In the genomic region with DNA sequence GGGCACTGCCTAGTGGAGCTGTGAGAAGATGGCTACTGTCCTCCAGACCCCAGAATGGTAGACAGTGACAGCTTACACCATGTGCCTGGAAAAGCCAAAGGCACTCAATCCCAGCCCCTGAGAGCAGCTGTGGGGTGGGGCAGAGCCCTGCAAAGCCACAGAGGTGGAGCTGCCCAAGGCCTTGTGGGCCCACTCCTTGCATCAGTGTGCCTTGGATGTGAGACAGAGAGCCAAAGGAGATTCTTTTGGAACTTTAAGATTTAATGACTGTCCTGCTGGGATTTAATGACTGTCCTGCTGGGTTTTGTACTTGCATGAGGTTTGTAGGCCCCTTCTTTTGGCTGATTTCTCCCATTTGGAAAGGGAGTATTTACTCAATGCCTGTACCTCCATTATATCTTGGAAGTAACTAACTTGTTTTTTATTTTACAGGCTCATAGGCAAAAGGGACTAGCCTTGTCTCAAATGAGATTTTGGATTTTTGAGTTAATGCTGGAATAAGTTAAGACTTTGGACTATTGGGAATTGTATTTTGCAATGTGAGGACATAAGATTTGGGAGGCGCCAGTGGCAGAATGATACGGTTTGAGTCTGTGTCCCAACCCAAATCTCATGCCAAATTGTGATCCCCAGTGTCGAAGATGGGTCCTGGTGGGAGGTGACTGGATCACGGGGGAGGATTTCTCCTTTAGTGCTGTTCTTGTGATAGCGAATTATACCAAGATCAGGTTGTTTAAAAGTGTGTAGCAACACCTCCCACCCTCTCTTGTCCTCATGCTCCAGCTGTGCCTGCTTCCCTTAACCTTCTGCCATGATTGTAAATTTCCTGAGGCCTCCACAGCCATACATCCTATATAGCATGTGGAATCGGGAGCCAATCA, we compare ENCODE assay signal across 1 cellular context.
TF ChIP-seq lines count a peak whose summit lies in the region.

No MANE protein-coding gene starts in this region.

TF ChIP-seq in WTC11, 78 proteins besides CTCF, POLR2A, EP300 and RAD21 (continued from another document):
- TF ChIP-seq, protein P1, sequence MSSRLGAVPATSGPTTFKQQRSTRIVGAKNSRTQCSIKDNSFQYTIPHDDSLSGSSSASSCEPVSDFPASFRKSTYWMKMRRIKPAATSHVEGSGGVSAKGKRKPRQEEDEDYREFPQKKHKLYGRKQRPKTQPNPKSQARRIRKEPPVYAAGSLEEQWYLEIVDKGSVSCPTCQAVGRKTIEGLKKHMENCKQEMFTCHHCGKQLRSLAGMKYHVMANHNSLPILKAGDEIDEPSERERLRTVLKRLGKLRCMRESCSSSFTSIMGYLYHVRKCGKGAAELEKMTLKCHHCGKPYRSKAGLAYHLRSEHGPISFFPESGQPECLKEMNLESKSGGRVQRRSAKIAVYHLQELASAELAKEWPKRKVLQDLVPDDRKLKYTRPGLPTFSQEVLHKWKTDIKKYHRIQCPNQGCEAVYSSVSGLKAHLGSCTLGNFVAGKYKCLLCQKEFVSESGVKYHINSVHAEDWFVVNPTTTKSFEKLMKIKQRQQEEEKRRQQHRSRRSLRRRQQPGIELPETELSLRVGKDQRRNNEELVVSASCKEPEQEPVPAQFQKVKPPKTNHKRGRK (CRISPR knock-in tag; IDR thresholded peaks at IDR 0.05; ENCODE audit: borderline replicate concordance): no peak
- TF ChIP-seq SP1 (CRISPR knock-in tag; conservative IDR thresholded peaks at IDR 0.05) (no peak), E2F5 (CRISPR knock-in tag; IDR thresholded peaks at IDR 0.05) (no peak), ESRRA (CRISPR knock-in tag; IDR thresholded peaks at IDR 0.05; ENCODE audit: borderline replicate concordance) (no peak), ZNF232 (CRISPR knock-in tag; IDR thresholded peaks at IDR 0.05) (no peak), OVOL2 (CRISPR knock-in tag; IDR thresholded peaks at IDR 0.05; ENCODE audit: borderline replicate concordance) (no peak)
